Comparison of ENCODE assay signal across 11 cellular contexts in the genomic region with DNA sequence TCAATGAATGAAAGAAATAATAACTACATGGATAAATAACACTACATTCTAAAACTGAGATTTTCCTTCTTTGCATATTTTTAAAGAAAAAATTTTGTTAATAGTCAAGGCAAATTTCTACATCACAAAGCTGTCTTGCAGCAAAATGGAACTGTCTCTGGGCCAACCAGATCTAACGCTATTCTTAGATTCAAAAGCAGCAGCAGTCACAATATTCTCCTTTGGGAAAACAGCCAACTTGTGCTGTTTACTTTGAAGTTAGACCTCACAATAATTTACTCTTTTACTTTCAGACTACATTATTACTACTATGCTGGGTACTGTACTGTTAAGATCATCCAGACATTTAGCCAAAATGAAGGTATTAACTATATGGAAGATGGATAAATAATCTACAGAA.
"Had no signal": no experiment of that assay in that cellular context is flagged by ENCODE, and none has a peak within 500 bp of the region (broad histone marks: within the 10 kb centered on the region; RNA-seq: fewer than 3 reads in every experiment).

No MANE protein-coding gene starts in this region.

- DNase-seq: activated CD4-positive, alpha-beta T cell treated with anti-CD3 and anti-CD28 coated beads, Interleukin-2, amount 50 U/mL, for 4 hours; activated naive CD4-positive, alpha-beta T cell treated with anti-CD3 and anti-CD28 coated beads, Interleukin-2, amount 50 U/mL, for 16 hours; activated T-cell treated with anti-CD3 and anti-CD28 coated beads, Interleukin-2, amount 50 U/mL, for 1 hour; adrenal gland; brain microvascular endothelial cell; cerebellar nuclear complex; dorsolateral prefrontal cortex; stimulated activated CD4-positive, alpha-beta T cell treated with anti-CD3 and anti-CD28 coated beads, Interleukin-2, amount 100 ng/mL, for 48 hours; stimulated activated naive CD4-positive, alpha-beta T cell treated with Interleukin-2 at 50 U/mL for 16 hours; SW 1271 had no signal

- H3K36me3 ChIP-seq: adrenal gland, brain microvascular endothelial cell, suprapubic skin had no signal

- H3K4me1 ChIP-seq: adrenal gland, suprapubic skin had no signal

- H3K9me3 ChIP-seq: adrenal gland, suprapubic skin had no signal

- H3K27ac ChIP-seq: adrenal gland, brain microvascular endothelial cell, suprapubic skin had no signal

- H3K27me3 ChIP-seq: adrenal gland, brain microvascular endothelial cell, dorsolateral prefrontal cortex, suprapubic skin had no signal

- H3K4me3 ChIP-seq: adrenal gland, dorsolateral prefrontal cortex, suprapubic skin had no signal
